Comparison of ENCODE assay signal across 24 cellular contexts in genomic region chr13:99448586-99448985, GRCh38.
"Had no signal": no experiment of that assay in that cellular context is flagged by ENCODE, and none has a peak within 500 bp of the region (broad histone marks: within the 10 kb centered on the region; RNA-seq: fewer than 3 reads in every experiment).

No MANE protein-coding gene starts in this region.

- H3K36me3 Mint-ChIP-seq: activated naive CD8-positive, alpha-beta T cell treated with anti-CD3 and anti-CD28 coated beads for 36 hours had no signal

- DNase-seq: activated CD4-positive, alpha-beta T cell treated with anti-CD3 and anti-CD28 coated beads for 48 hours; activated CD4-positive, alpha-beta T cell treated with anti-CD3 and anti-CD28 coated beads, Interleukin-2, amount 50 U/mL, for 4 hours; activated CD8-positive, alpha-beta memory T cell treated with anti-CD3 and anti-CD28 coated beads, Interleukin-2, amount 50 U/mL, for 4 hours; activated effector memory CD4-positive, alpha-beta T cell treated with anti-CD3 and anti-CD28 coated beads, Interleukin-2, amount 50 U/mL, for 16 hours; activated naive CD4-positive, alpha-beta T cell; activated naive CD4-positive, alpha-beta T cell treated with anti-CD3 and anti-CD28 coated beads, Interleukin-2, amount 50 U/mL, for 16 hours; activated naive CD8-positive, alpha-beta T cell treated with anti-CD3 and anti-CD28 coated beads for 36 hours; amniotic stem cell; aorta; brain microvascular endothelial cell; central memory CD4-positive, alpha-beta T cell; MM.1S; MV-4-11; NCI-H1092; NCI-H1436 treated with DMSO at 0.1 percent for 48 hours; NCI-H1694 treated with DMSO at 0.1 percent for 48 hours; NCI-H2029; NCI-H345; NCI-H524 treated with DMSO at 0.1 percent for 48 hours; SHP77; SJCRH30 had no signal

- ATAC-seq: Panc1 had no signal

- H3K27ac Mint-ChIP-seq: activated naive CD8-positive, alpha-beta T cell treated with anti-CD3 and anti-CD28 coated beads for 36 hours; activated T-helper 1 cell treated with anti-CD3 and anti-CD28 coated beads, Interleukin-12 subunit alpha, Interleukin-12 subunit beta, Interleukin-2, Interleukin-4 antibody, amounts not matched to agents 30 ng/mL and 10 ng/mL and 1 ng/mL, durations not matched to agents 14 hours and 24 hours and 36 hours had no signal

- FAIRE-seq: TTC549 had no signal

- H3K9me3 Mint-ChIP-seq: activated T-helper 1 cell treated with anti-CD3 and anti-CD28 coated beads, Interleukin-12 subunit alpha, Interleukin-12 subunit beta, Interleukin-2, Interleukin-4 antibody, amounts not matched to agents 30 ng/mL and 10 ng/mL and 1 ng/mL, durations not matched to agents 14 hours and 24 hours and 36 hours had no signal

- H3K27me3 Mint-ChIP-seq: activated naive CD8-positive, alpha-beta T cell treated with anti-CD3 and anti-CD28 coated beads for 36 hours had no signal

- H3K4me3 Mint-ChIP-seq: activated naive CD8-positive, alpha-beta T cell treated with anti-CD3 and anti-CD28 coated beads for 36 hours; activated T-helper 1 cell treated with anti-CD3 and anti-CD28 coated beads, Interleukin-12 subunit alpha, Interleukin-12 subunit beta, Interleukin-2, Interleukin-4 antibody, amounts not matched to agents 30 ng/mL and 10 ng/mL and 1 ng/mL, durations not matched to agents 14 hours and 24 hours and 36 hours had no signal
